ENCODE assay signal across 16 cellular contexts in the genomic region with DNA sequence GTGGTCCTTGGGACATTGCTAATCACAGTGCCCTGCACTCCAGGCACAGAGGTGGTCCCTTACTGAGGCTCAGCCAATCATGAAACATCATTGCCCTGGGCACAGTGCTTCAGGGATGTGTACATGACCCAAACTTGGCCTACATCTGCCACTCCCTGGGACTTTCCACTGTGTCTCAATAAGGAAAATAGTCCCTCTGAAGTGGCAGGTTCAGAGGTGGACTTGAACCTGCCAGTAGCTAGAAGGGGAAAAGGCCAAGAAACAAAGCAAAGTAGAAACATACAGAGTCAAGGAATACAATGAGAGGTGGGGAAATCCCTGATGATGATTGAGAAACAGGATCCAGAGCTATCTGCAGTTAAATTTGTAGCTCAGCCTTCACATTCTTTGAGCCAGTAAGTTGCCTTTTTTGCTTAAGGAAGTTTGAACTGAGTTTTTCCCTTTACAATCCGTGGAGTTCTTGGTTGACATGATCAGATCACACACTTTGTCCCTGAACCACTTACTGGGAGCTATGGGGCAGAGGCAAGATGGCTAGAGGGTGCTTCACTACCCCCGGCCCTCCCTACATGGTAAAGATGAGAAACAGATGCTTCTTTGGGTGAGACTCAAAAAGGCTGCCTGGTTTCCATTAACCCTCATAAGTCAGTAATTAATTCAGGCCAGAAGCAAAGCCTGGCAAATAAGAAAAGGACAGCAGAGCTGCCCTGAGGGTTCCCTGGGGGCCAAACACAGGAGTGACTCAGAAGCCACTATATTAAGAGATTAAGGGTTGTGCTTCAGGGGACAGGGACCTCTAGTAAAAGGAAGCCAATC. TPM values are rescaled to one million over a fixed set of nuclear protein-coding genes. Genes with fewer than 3 reads are reported as not detected.
DNase-seq lines count a peak whose midpoint lies in the region; ATAC-seq and TF ChIP-seq lines count a peak whose summit lies in the region.
"Had no signal": no experiment of that assay in that cellular context is flagged by ENCODE, and none has a peak within 500 bp of the region (broad histone marks: within the 10 kb centered on the region; RNA-seq: fewer than 3 reads in every experiment).

No MANE protein-coding gene starts in this region.

- CTCF ChIA-PET in IMR-90 (lab: Yijun Ruan, JAX) = interaction anchor here (0.5 to 1.2 kb wide), 3 partner anchors 29 to 1490 kb away, joined by 4 read pairs; no protein-coding TSS in a partner anchor

- H3K14ac ChIP-seq in IMR-90 (replicated peaks; ENCODE audit: low read depth, low read length) (peak overlapping the region; percentile 53), mesenchymal stem cell (ENCODE audit: low read length in 2 of 2) (no peak overlapping the region)

- H3K4ac ChIP-seq in IMR-90 (ENCODE audit: low read depth, low read length) (peak overlapping the region; percentile 69), mesenchymal stem cell (ENCODE audit: low read depth in 1 of 2, low read length in 2 of 2) (peak overlapping the region; percentile 29 to 76)

- H2BK15ac ChIP-seq in IMR-90 (ENCODE audit: low read depth, low read length) = peak overlapping the region; percentile 79; the same call in 2 of the 3 replicates
- peak overlapping the region; percentile 39 for H2BK15ac ChIP-seq in mesenchymal stem cell (ENCODE audit: low read depth, poor library complexity, severe bottlenecking)

- peak overlapping the region; percentile 19 to 98 for H2BK12ac ChIP-seq in mesenchymal stem cell (ENCODE audit: low read length in 2 of 2)

- H3K4me2 ChIP-seq in IMR-90 (ENCODE audit: low read depth, low read length) = peak overlapping the region; percentile 3; the same call in 1 of the 2 replicates
- H3K4me2 ChIP-seq in mesenchymal stem cell (ENCODE audit: low read length, poor library complexity, severe bottlenecking) = no peak overlapping the region
- H3K4me2 ChIP-seq: BLaER1 treated with 17β-estradiol and CSF1 and Interleukin-3, amounts not matched to agents 10 nM and 100 nM had no signal

- no peaks in the 10 kb centered on the region for H4K20me1 ChIP-seq in IMR-90 (ENCODE audit: insufficient read depth, low read length)
- H4K20me1 ChIP-seq: BLaER1 treated with 17β-estradiol and CSF1 and Interleukin-3, amounts not matched to agents 10 nM and 100 nM had no signal

- H2AK9ac ChIP-seq in IMR-90 (replicated peaks; ENCODE audit: low read depth, low read length, poor library complexity) = peak overlapping the region; percentile 47

- H4K5ac ChIP-seq in IMR-90 (ENCODE audit: low read depth, low read length) = peak overlapping the region; percentile 40

- peak overlapping the region; percentile 21 for H3K18ac ChIP-seq in IMR-90 (ENCODE audit: low read depth, low read length)
- H3K18ac ChIP-seq in mesenchymal stem cell (ENCODE audit: low read depth in 1 of 2, low read length in 2 of 2) = peak overlapping the region; percentile 14 to 93

- no peaks in the 10 kb centered on the region for H3K36me3 ChIP-seq in IMR-90 (ENCODE audit: control insufficient read depth, insufficient read depth, low read length)
- H3K36me3 ChIP-seq in mesenchymal stem cell (ENCODE audit: control insufficient read depth in 1 of 2, insufficient read depth in 2 of 2, low read depth in 1 of 2, low read length in 2 of 2) = no peaks in the 10 kb centered on the region
- no peaks in the 10 kb centered on the region for H3K36me3 ChIP-seq in sigmoid colon
- H3K36me3 ChIP-seq: BLaER1 treated with 17β-estradiol and CSF1 and Interleukin-3, amounts not matched to agents 10 nM and 100 nM had no signal

- no peak for TF ChIP-seq POLR2A in IMR-90 (IDR thresholded peaks at IDR 0.05; ENCODE audit: low read depth, low read length)
- no peak for TF ChIP-seq POLR2A in sigmoid colon (IDR thresholded peaks at IDR 0.05)

- peaks cover 31% of the 10 kb centered on the region for H3K4me1 ChIP-seq in IMR-90 (ENCODE audit: control insufficient read depth, insufficient read depth, low read length)
- H3K4me1 ChIP-seq in mesenchymal stem cell (ENCODE audit: control insufficient read depth, insufficient read depth, low read depth, low read length) = peaks cover 9% of the 10 kb centered on the region
- peaks cover 0 to 32% (median 18%) of the 10 kb centered on the region in 4 donors for H3K4me1 ChIP-seq in sigmoid colon

- H2AK5ac ChIP-seq in IMR-90 (ENCODE audit: low read depth, low read length) (peak overlapping the region; percentile 81), mesenchymal stem cell (ENCODE audit: low read length, severe bottlenecking) (no peak overlapping the region)

- H2BK120ac ChIP-seq in IMR-90 (ENCODE audit: low read depth, low read length) = peak overlapping the region; percentile 76
- peak overlapping the region; percentile 15 for H2BK120ac ChIP-seq in mesenchymal stem cell (ENCODE audit: low read depth, low read length)

- ATAC-seq in IMR-90 (ENCODE audit: low read depth) (no peak), GM21423 (IDR thresholded peaks at IDR 0.05; ENCODE audit: unreplicated experiment) (no peak)
- ATAC-seq: psoas muscle had no signal

- H2BK20ac ChIP-seq in IMR-90 (ENCODE audit: low read depth, low read length) = peak overlapping the region; percentile 78

- H3K27me3 ChIP-seq in IMR-90 (ENCODE audit: control insufficient read depth, insufficient read depth, low read length) (no peaks in the 10 kb centered on the region), mesenchymal stem cell (ENCODE audit: control insufficient read depth in 1 of 2, insufficient read depth in 1 of 2, low read length in 2 of 2) (peaks cover 0 to 23% of the 10 kb centered on the region in 2 experiments), sigmoid colon (no peaks in the 10 kb centered on the region)
- H3K27me3 ChIP-seq: BLaER1 treated with 17β-estradiol and CSF1 and Interleukin-3, amounts not matched to agents 10 nM and 100 nM had no signal

- dilution Hi-C loops in IMR-90 (cut with HindIII; ENCODE audit: low sequenced_read_pairs, unreplicated experiment) = no loop called here

- no peak overlapping the region for H3K56ac ChIP-seq in IMR-90 (ENCODE audit: extremely low read depth, insufficient read depth, low read length)

- H3K9me1 ChIP-seq in IMR-90 (ENCODE audit: insufficient read depth, low read length) = peaks cover 22% of the 10 kb centered on the region

- H4K8ac ChIP-seq in IMR-90 (ENCODE audit: low read depth in 2 of 2, low read length in 2 of 2) = peak overlapping the region; percentile 13 to 50; a peak in 1 of 4 replicates
- peak overlapping the region; percentile 62 for H4K8ac ChIP-seq in mesenchymal stem cell (ENCODE audit: low read length)

- no peak overlapping the region for H2AFZ ChIP-seq in IMR-90 (replicated peaks; ENCODE audit: low read length, poor library complexity)
- no peak overlapping the region for H2AFZ ChIP-seq in mesenchymal stem cell (ENCODE audit: low read depth, low read length)

- DNase-seq in AG10803 (ENCODE audit: low read depth) (peak; percentile 85), IMR-90 (peak; percentile 66), choroid plexus epithelial cell (ENCODE audit: low read depth) (peak; percentile 62), mesenchymal stem cell (peak; percentile 67), NCI-H748 (lab: John Stamatoyannopoulos, UW; ENCODE audit: unreplicated experiment) (no peak), sigmoid colon (no peak), NCI-H2081 treated with DMSO at 0.1 percent for 48 hours (lab: John Stamatoyannopoulos, UW) (no peak)
- DNase-seq: activated CD4-positive, CD25-positive, alpha-beta regulatory T cell; activated CD8-positive, alpha-beta memory T cell treated with anti-CD3 and anti-CD28 coated beads, Interleukin-2, amount 50 U/mL, for 48 hours; activated naive CD8-positive, alpha-beta T cell treated with anti-CD3 and anti-CD28 coated beads, Interleukin-2, amount 10 ng/mL, durations not matched to agents 7 days and 5 days; H7; kidney; psoas muscle had no signal

- POLR2A ChIA-PET in IMR-90 (lab: Charles Lee; ENCODE audit: unreplicated experiment) = no interaction called here

- no peak for TF ChIP-seq EP300 in sigmoid colon (IDR thresholded peaks at IDR 0.05)

- TF ChIP-seq CTCF in AG10803 (conservative IDR thresholded peaks at IDR 0.05; ENCODE audit: low read length) (no peak), IMR-90 (conservative IDR thresholded peaks at IDR 0.05; ENCODE audit: low read depth, low read length) (no peak), choroid plexus epithelial cell (conservative IDR thresholded peaks at IDR 0.05; ENCODE audit: low read depth, low read length) (no peak), sigmoid colon (IDR thresholded peaks at IDR 0.05) (no peak)

- WGBS in IMR-90 (ENCODE audit: extremely low coverage in 2 of 2, insufficient read length in 1 of 2), 2 experiments = no CpG with 5 or more reads among the region's 2 CpGs
- WGBS in mesenchymal stem cell = 60% methylated on average over 2 of the region's 2 CpGs
- WGBS in sigmoid colon, 2 donors = 52 to 55% methylated on average over 2 of the region's 2 CpGs

- H3K79me1 ChIP-seq in IMR-90 (ENCODE audit: low read depth in 1 of 2, low read length in 2 of 2) (no peaks in the 10 kb centered on the region), mesenchymal stem cell (replicated peaks; ENCODE audit: low read length, poor library complexity, severe bottlenecking) (no peaks in the 10 kb centered on the region)

- peak overlapping the region; percentile 50; the same call in 1 of the 2 replicates for H3K23ac ChIP-seq in IMR-90 (ENCODE audit: low read depth, low read length)
- no peak overlapping the region for H3K23ac ChIP-seq in mesenchymal stem cell (ENCODE audit: low read length in 2 of 2)

- H4K91ac ChIP-seq in IMR-90 (ENCODE audit: insufficient read depth, low read depth, low read length) = peak overlapping the region; percentile 74
- peak overlapping the region; percentile 86 for H4K91ac ChIP-seq in mesenchymal stem cell (ENCODE audit: low read length)

- in situ Hi-C loops in IMR-90 (cut with MboI; ENCODE audit: low sequenced_read_pairs) = no loop called here

- H3K27ac ChIP-seq in IMR-90 (ENCODE audit: insufficient read depth, low read length) (peak overlapping the region; percentile 51; the same call in 1 of the 2 replicates), mesenchymal stem cell (ENCODE audit: low read length, poor library complexity, severe bottlenecking) (no peak overlapping the region), sigmoid colon (peak overlapping the region in 1 of 4 donors; percentile 37)
- H3K27ac ChIP-seq: BLaER1 treated with 17β-estradiol and CSF1 and Interleukin-3, amounts not matched to agents 10 nM and 100 nM; psoas muscle had no signal

- peak overlapping the region; percentile 10 for H2BK5ac ChIP-seq in IMR-90 (ENCODE audit: low read depth, low read length, poor library complexity, severe bottlenecking)
- H2BK5ac ChIP-seq in mesenchymal stem cell (ENCODE audit: low read depth, low read length, poor library complexity, severe bottlenecking) = no peak overlapping the region

- intact Hi-C loops in IMR-90 (cut with micrococcal nuclease) (no loop called here), sigmoid colon (cut with DNase I) (no loop called here)

- no peak for TF ChIP-seq RAD21 in IMR-90 (IDR thresholded peaks at IDR 0.05; ENCODE audit: low read length)

- H3K9ac ChIP-seq in IMR-90 (ENCODE audit: low read depth, low read length) = no peak overlapping the region
- no peak overlapping the region for H3K9ac ChIP-seq in mesenchymal stem cell (ENCODE audit: low read length)
- H3K9ac ChIP-seq: BLaER1 treated with 17β-estradiol and CSF1 and Interleukin-3, amounts not matched to agents 10 nM and 100 nM had no signal

- no TSS peak for BruUV-seq in IMR-90 (replicated peaks; lab: Mats Ljungman, UMichigan)

- no peak overlapping the region for H3K4me3 ChIP-seq in AG10803 (ENCODE audit: low read length)
- H3K4me3 ChIP-seq in IMR-90 (ENCODE audit: insufficient read depth, low read depth, low read length) = no peak overlapping the region
- no peak overlapping the region for H3K4me3 ChIP-seq in choroid plexus epithelial cell (ENCODE audit: low read depth, low read length)
- H3K4me3 ChIP-seq in mesenchymal stem cell (ENCODE audit: insufficient read depth in 1 of 2, low read depth in 1 of 2, low read length in 2 of 2) = peak overlapping the region in 1 of 2 experiments; percentile 21
- no peak overlapping the region for H3K4me3 ChIP-seq in sigmoid colon
- H3K4me3 ChIP-seq: BLaER1 treated with 17β-estradiol and CSF1 and Interleukin-3, amounts not matched to agents 10 nM and 100 nM; psoas muscle had no signal

- H3K9me3 ChIP-seq in IMR-90 (ENCODE audit: control insufficient read depth, insufficient read depth, low read length) (no peaks in the 10 kb centered on the region), mesenchymal stem cell (ENCODE audit: control insufficient read depth, low read length) (no peaks in the 10 kb centered on the region), sigmoid colon (no peaks in the 10 kb centered on the region)
- H3K9me3 ChIP-seq: BLaER1 treated with 17β-estradiol and CSF1 and Interleukin-3, amounts not matched to agents 10 nM and 100 nM; psoas muscle had no signal

RNA-seq across cellular contexts. Expression of a gene that starts 57.6 kb away (rescaled TPM):
- 7.8 and 7.9 TPM in 2 replicates for total RNA-seq in IMR-90 (2012; rRNA removed)
- 3.3 and 3.4 TPM in 2 replicates for polyA plus RNA-seq in IMR-90 (2012; rRNA removed)
- polyA plus RNA-seq in IMR-90 (2012; cell fraction: cytosol; rRNA removed) = 1.2 and 1.4 TPM in 2 replicates
- polyA plus RNA-seq in IMR-90 (2012; cell fraction: nucleus; rRNA removed; ENCODE audit: low replicate concordance) = 6.8 and 7.3 TPM in 2 replicates
- 1.4 TPM for polyA plus RNA-seq in mesenchymal stem cell (2013, experiment 1 of 2)
- polyA plus RNA-seq in mesenchymal stem cell (2013, experiment 2 of 2) = 0.86 TPM
- total RNA-seq in sigmoid colon = 1 to 10 TPM in 3 of 4 donors, under 1 TPM in 1; 0.66 to 8.3 (median 3.7) TPM
- 1 to 10 TPM in 1 of 3 donors, under 1 TPM in 1, not detected in 1; under 0.01 to 1.0 TPM for polyA plus RNA-seq in sigmoid colon
- total RNA-seq: activated naive CD8-positive, alpha-beta T cell treated with anti-CD3 and anti-CD28 coated beads, Interleukin-2, amount 10 ng/mL, durations not matched to agents 7 days and 5 days; G401; H7 had no signal

Comparison
In these comparisons a context has a peak if more than half of its experiments do, and no peak if none do; other contexts are left out.
1. DNase-seq: peak in AG10803 (single experiment), IMR-90 (single experiment), choroid plexus epithelial cell (single experiment) and mesenchymal stem cell (single experiment); none in NCI-H748 (single experiment), sigmoid colon (single experiment) and NCI-H2081 treated with DMSO at 0.1 percent for 48 hours (single experiment).